8 cellular contexts compared by ENCODE assay signal in genomic region chr22:29269731-29270474, GRCh38. TPM values are rescaled to one million over a fixed set of nuclear protein-coding genes. Genes with fewer than 3 reads are reported as not detected.
A peak's percentile ranks its signal among the peaks of the same experiment; 100 is the strongest.
DNase-seq lines count a peak whose midpoint lies in the region; ATAC-seq, FAIRE-seq and TF ChIP-seq lines count a peak whose summit lies in the region.

No MANE protein-coding gene starts in this region.

- CTCF ChIA-PET in AG04450 (lab: Charles Lee), result no interaction called here

- H3K4me1 ChIP-seq in HUES64 (ENCODE audit: insufficient read depth, low read length), result peaks cover 30% of the 10 kb centered on the region
- peaks cover 38% of the 10 kb centered on the region for H3K4me1 ChIP-seq in astrocyte (ENCODE audit: insufficient read depth, low read length)
- H3K4me1 ChIP-seq in tibial nerve, result peaks cover 0 to 76% (median 50%) of the 10 kb centered on the region in 4 donors

- WGBS in HUES64, result 39% methylated on average over 13 of the region's 13 CpGs
- WGBS in lower leg skin, 2 donors, result 7 to 8% methylated on average over 13 of the region's 13 CpGs
- WGBS in tibial nerve, 2 donors, result 10 to 13% methylated on average over 13 of the region's 13 CpGs

- no peak for TF ChIP-seq POLR2A in lower leg skin (IDR thresholded peaks at IDR 0.05)
- TF ChIP-seq POLR2A in tibial nerve (IDR thresholded peaks at IDR 0.05), result no peak

- H3K9ac ChIP-seq in HUES64 (ENCODE audit: low read depth, low read length) (peak overlapping the region; percentile 98), astrocyte (ENCODE audit: low read length) (peak overlapping the region; percentile 100)

- H3K27ac Mint-ChIP-seq in astrocyte (ENCODE audit: unreplicated experiment), result peak overlapping the region; percentile 96

- H3K27ac ChIP-seq in AG04450 (ENCODE audit: low read depth, low read length) (no peak overlapping the region), HUES64 (ENCODE audit: low read depth, low read length) (no peak overlapping the region), astrocyte (ENCODE audit: low read depth, low read length) (peak overlapping the region; percentile 100), tibial nerve (peak overlapping the region; percentile 96 to 99 (median 99))

- H3K36me3 ChIP-seq in HUES64 (ENCODE audit: insufficient read depth, low read length) (peaks cover 74% of the 10 kb centered on the region), astrocyte (ENCODE audit: insufficient read depth, low read length) (peaks cover 41% of the 10 kb centered on the region), tibial nerve (peaks cover 0 to 42% (median 0%) of the 10 kb centered on the region in 3 donors)

- H3K4me3 Mint-ChIP-seq in astrocyte (ENCODE audit: unreplicated experiment), result peak overlapping the region; percentile 95

- no peak for TF ChIP-seq EP300 in tibial nerve (IDR thresholded peaks at IDR 0.05)

- intact Hi-C loops in lower leg skin (cut with DNase I; ENCODE audit: low total_unique reads), result no loop called here

- peaks cover 44% of the 10 kb centered on the region for H3K4me1 Mint-ChIP-seq in astrocyte (ENCODE audit: low read depth, unreplicated experiment)

- no peak for TF ChIP-seq CTCF in AG04450 (IDR thresholded peaks at IDR 0.05; ENCODE audit: low read depth, low read length)
- TF ChIP-seq CTCF in astrocyte (IDR thresholded peaks at IDR 0.05; ENCODE audit: insufficient read depth, low read depth, low read length), result no peak
- TF ChIP-seq CTCF in lower leg skin (IDR thresholded peaks at IDR 0.05), result no peak
- no peak for TF ChIP-seq CTCF in tibial nerve (IDR thresholded peaks at IDR 0.05)

- no peaks in the 10 kb centered on the region for H3K9me3 Mint-ChIP-seq in astrocyte (ENCODE audit: unreplicated experiment)

- ATAC-seq in GM18498 (IDR thresholded peaks at IDR 0.05; ENCODE audit: unreplicated experiment) (no peak), HG02852 (IDR thresholded peaks at IDR 0.05; ENCODE audit: unreplicated experiment) (no peak)

- H3K27me3 ChIP-seq in AG04450 (ENCODE audit: control insufficient read depth, insufficient read depth, low read length), result no peaks in the 10 kb centered on the region
- no peaks in the 10 kb centered on the region for H3K27me3 ChIP-seq in HUES64 (ENCODE audit: insufficient read depth, low read length)
- H3K27me3 ChIP-seq in astrocyte (ENCODE audit: insufficient read depth, low read length), result no peaks in the 10 kb centered on the region
- no peaks in the 10 kb centered on the region for H3K27me3 ChIP-seq in tibial nerve

- peaks cover 93% of the 10 kb centered on the region for H3K79me2 ChIP-seq in astrocyte (ENCODE audit: insufficient read depth, low read length)

- H2AFZ ChIP-seq in astrocyte (ENCODE audit: low read depth, low read length), result no peak overlapping the region

- POLR2A ChIA-PET in AG04450 (lab: Yijun Ruan, JAX), result no interaction called here

- H3K4me2 ChIP-seq in astrocyte (ENCODE audit: low read length), result peak overlapping the region; percentile 89

- DNase-seq in AG04450 (ENCODE audit: low read depth, low spot score), result no peak
- no peak for DNase-seq in astrocyte (ENCODE audit: low read depth)
- DNase-seq in lower leg skin (ENCODE audit: low spot score in 2 of 2), result peak in 1 of 2 donors; percentile 61
- no peak for DNase-seq in tibial nerve (ENCODE audit: low spot score in 2 of 2)
- no peak for DNase-seq in superior temporal gyrus (ENCODE audit: extremely low spot score)

- peaks cover 65% of the 10 kb centered on the region for H4K20me1 ChIP-seq in astrocyte (ENCODE audit: insufficient read depth, low read length)

- peaks cover 12% of the 10 kb centered on the region for H3K36me3 Mint-ChIP-seq in astrocyte (ENCODE audit: low read depth, unreplicated experiment)

- H3K27me3 Mint-ChIP-seq in astrocyte (ENCODE audit: low read depth, unreplicated experiment), result no peaks in the 10 kb centered on the region

- H3K4me3 ChIP-seq in AG04450 (ENCODE audit: low read depth, low read length) (peak overlapping the region; percentile 84), HUES64 (ENCODE audit: low read length) (peak overlapping the region; percentile 68), astrocyte (ENCODE audit: insufficient read depth, low read depth, low read length) (peak overlapping the region; percentile 98), lower leg skin (ENCODE audit: low read depth, poor library complexity, severe bottlenecking) (peak overlapping the region; percentile 89), tibial nerve (peak overlapping the region; percentile 86 to 100 (median 92))

- no peak for FAIRE-seq in astrocyte (lab: Jason Lieb, UNC)

- H3K9me3 ChIP-seq in AG04450 (ENCODE audit: control insufficient read depth, insufficient read depth, low read length), result no peaks in the 10 kb centered on the region; the same call in 1 of the 2 replicates
- H3K9me3 ChIP-seq in HUES64 (ENCODE audit: insufficient read depth, low read depth, low read length), result no peaks in the 10 kb centered on the region
- H3K9me3 ChIP-seq in astrocyte (ENCODE audit: insufficient read depth, low read depth, low read length), result no peaks in the 10 kb centered on the region
- no peaks in the 10 kb centered on the region for H3K9me3 ChIP-seq in tibial nerve

RNA-seq across cellular contexts. Expression of gene EWSR1, which starts 1.8 kb away (rescaled TPM):
- 146 and 185 TPM in 2 replicates for polyA plus RNA-seq in AG04450 (2011; rRNA removed)
- polyA minus RNA-seq in AG04450 (2011; rRNA and poly(A)+ RNA removed), result 206 and 243 TPM in 2 replicates
- 334 TPM for polyA plus RNA-seq in HUES64 (2013, experiment 1 of 2)
- 346 TPM for polyA plus RNA-seq in HUES64 (2013, experiment 2 of 2)
- total RNA-seq in astrocyte, result 173 and 199 TPM in 2 replicates
- total RNA-seq in lower leg skin, result 100 to 1,000 TPM; 128 to 169 (median 149) TPM
- 100 to 1,000 TPM; 174 to 211 (median 188) TPM for total RNA-seq in tibial nerve

RNA-seq across cellular contexts. Expression of gene RHBDD3, which starts 2.1 kb away (rescaled TPM):
- polyA plus RNA-seq in AG04450 (2011; rRNA removed), result 9.9 and 13.8 TPM in 2 replicates
- 3.6 and 5.0 TPM in 2 replicates for polyA minus RNA-seq in AG04450 (2011; rRNA and poly(A)+ RNA removed)
- 47.0 TPM for polyA plus RNA-seq in HUES64 (2013, experiment 1 of 2)
- polyA plus RNA-seq in HUES64 (2013, experiment 2 of 2), result 36.8 TPM
- total RNA-seq in astrocyte, result 35.6 and 39.2 TPM in 2 replicates
- 10 to 100 TPM in 3 of 4 donors, 1 to 10 TPM in 1; 8.9 to 24.1 (median 20.5) TPM for total RNA-seq in lower leg skin
- 10 to 100 TPM; 14.4 to 43.5 (median 32.6) TPM for total RNA-seq in tibial nerve

RNA-seq across cellular contexts. Expression of gene GAS2L1, which starts 36.5 kb away (rescaled TPM):
- polyA plus RNA-seq in AG04450 (2011; rRNA removed), result 4.5 and 5.2 TPM in 2 replicates
- polyA minus RNA-seq in AG04450 (2011; rRNA and poly(A)+ RNA removed), result 2.2 and 2.9 TPM in 2 replicates
- polyA plus RNA-seq in HUES64 (2013, experiment 1 of 2), result 7.5 TPM
- polyA plus RNA-seq in HUES64 (2013, experiment 2 of 2), result 10.0 TPM
- total RNA-seq in astrocyte (24.3 and 26.0 TPM in 2 replicates), lower leg skin (10 to 100 TPM; 58.0 to 75.0 (median 67.8) TPM), tibial nerve (10 to 100 TPM; 30.3 to 43.5 (median 35.1) TPM)

RNA-seq across cellular contexts. Expression of gene RASL10A, which starts 45.6 kb away (rescaled TPM):
- not detected in 2 replicates for polyA plus RNA-seq in AG04450 (2011; rRNA removed)
- not detected in 2 replicates for polyA minus RNA-seq in AG04450 (2011; rRNA and poly(A)+ RNA removed)
- 0.45 TPM for polyA plus RNA-seq in HUES64 (2013, experiment 1 of 2)
- polyA plus RNA-seq in HUES64 (2013, experiment 2 of 2), result 1.1 TPM
- 0.19 and 1.5 TPM in 2 replicates for total RNA-seq in astrocyte
- 1 to 10 TPM in 2 of 4 donors, under 1 TPM in 2; 0.17 to 2.9 (median 0.80) TPM for total RNA-seq in lower leg skin
- total RNA-seq in tibial nerve, result 1 to 10 TPM in 3 of 4 donors, not detected in 1; 2.2 to 6.6 (median 3.3) TPM

Comparison
In these comparisons a context has a peak if more than half of its experiments do, and no peak if none do; other contexts are left out.
1. H3K27ac ChIP-seq: peak in astrocyte (single experiment) and tibial nerve (4 of 4); none in AG04450 (single experiment) and HUES64 (single experiment).
2. Peak in every context shown above with its lines, with median percentiles within 50 percentile points of each other: H3K4me3 ChIP-seq.